14 cellular contexts compared by ENCODE assay signal in genomic region chr14:87940382-87940781, GRCh38.
DNase-seq lines count a peak whose midpoint lies in the region; ATAC-seq lines count a peak whose summit lies in the region.
"Had no signal": no experiment of that assay in that cellular context is flagged by ENCODE, and none has a peak within 500 bp of the region (broad histone marks: within the 10 kb centered on the region; RNA-seq: fewer than 3 reads in every experiment).

No MANE protein-coding gene starts in this region.

- ATAC-seq in GM18517 (IDR thresholded peaks at IDR 0.05; ENCODE audit: unreplicated experiment) (peak; percentile 98), GM21367 (IDR thresholded peaks at IDR 0.05; ENCODE audit: unreplicated experiment) (peak; percentile 96), HG02938 (IDR thresholded peaks at IDR 0.05; ENCODE audit: unreplicated experiment) (peak; percentile 99), HG03520 (IDR thresholded peaks at IDR 0.05; ENCODE audit: unreplicated experiment) (peak; percentile 100)

- DNase-seq in NCI-H526 (lab: John Stamatoyannopoulos, UW) (no peak), activated gamma-delta T cell treated with Interleukin-2 at 50 U/mL for 16 hours (no peak), SHP77 (lab: John Stamatoyannopoulos, UW) (no peak)
- no peak for DNase-seq in stimulated activated CD4-positive, alpha-beta T cell treated with anti-CD3 and anti-CD28 coated beads, Interleukin-15, amount 100 ng/mL, for 24 hours
- DNase-seq: activated naive CD8-positive, alpha-beta T cell treated with anti-CD3 and anti-CD28 coated beads, Interleukin-2, amount 10 ng/mL, durations not matched to agents 7 days and 5 days; AML-193; colonic mucosa; kidney glomerular epithelial cell; NCI-H1930; trophoblast cell had no signal
